In the genomic region with DNA sequence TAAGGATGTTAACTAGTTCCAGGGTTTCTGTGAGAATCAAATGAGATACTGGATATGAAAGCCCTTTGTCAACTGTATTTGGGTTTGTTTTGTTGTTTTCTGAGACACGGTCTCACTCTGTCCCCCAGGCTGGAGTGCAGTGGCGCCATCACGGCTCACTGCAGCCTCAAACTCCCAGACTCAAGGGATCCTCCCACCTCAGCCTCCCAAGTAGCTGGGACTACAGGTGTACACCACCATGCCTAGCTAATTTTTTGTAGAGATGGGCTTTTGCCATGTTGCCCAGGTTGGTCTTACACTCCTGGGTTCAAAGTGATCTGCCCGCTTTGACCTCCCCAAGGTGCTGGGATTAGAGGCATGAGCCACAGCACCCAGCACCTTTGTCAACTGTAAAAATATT, we compare ENCODE assay signal across 15 cellular contexts. TPM values are rescaled to one million over a fixed set of nuclear protein-coding genes. Genes with fewer than 3 reads are reported as not detected.
DNase-seq lines count a peak whose midpoint lies in the region; ATAC-seq and TF ChIP-seq lines count a peak whose summit lies in the region.
"Had no signal": no experiment of that assay in that cellular context is flagged by ENCODE, and none has a peak within 500 bp of the region (broad histone marks: within the 10 kb centered on the region; RNA-seq: fewer than 3 reads in every experiment).

No MANE protein-coding gene starts in this region.

- 80 to 88% methylated on average over 1 to 4 of the region's 4 CpGs for WGBS in esophagus squamous epithelium, 2 donors

- peaks cover 40 to 54% of the 10 kb centered on the region in 2 donors for H3K36me3 Mint-ChIP-seq in CD14-positive monocyte
- H3K36me3 Mint-ChIP-seq in activated CD8-positive, alpha-beta T cell treated with anti-CD3 and anti-CD28 coated beads for 36 hours (ENCODE audit: low read depth), result peaks cover 97% of the 10 kb centered on the region
- H3K36me3 Mint-ChIP-seq in naive thymus-derived CD4-positive, alpha-beta T cell, result peaks cover 9 to 83% (median 28%) of the 10 kb centered on the region in 5 donors

- peaks cover 79% of the 10 kb centered on the region for H3K4me1 Mint-ChIP-seq in CD14-positive monocyte
- H3K4me1 Mint-ChIP-seq in activated CD8-positive, alpha-beta T cell treated with anti-CD3 and anti-CD28 coated beads for 36 hours (ENCODE audit: low read depth), result peaks cover 43% of the 10 kb centered on the region
- H3K4me1 Mint-ChIP-seq in naive thymus-derived CD4-positive, alpha-beta T cell, result peaks cover 55 to 97% (median 78%) of the 10 kb centered on the region in 7 donors

- no peak for ATAC-seq in activated CD8-positive, alpha-beta T cell treated with anti-CD3 and anti-CD28 coated beads for 36 hours
- ATAC-seq in naive thymus-derived CD4-positive, alpha-beta T cell, result no peak
- ATAC-seq in GM18511 (IDR thresholded peaks at IDR 0.05; ENCODE audit: unreplicated experiment), result no peak
- no peak for ATAC-seq in HG03025 (IDR thresholded peaks at IDR 0.05; ENCODE audit: low FRiP score, unreplicated experiment)
- ATAC-seq in left cardiac atrium, result no peak
- ATAC-seq: gastroesophageal sphincter had no signal

- H3K9me3 Mint-ChIP-seq in CD14-positive monocyte, result no peaks in the 10 kb centered on the region
- no peaks in the 10 kb centered on the region for H3K9me3 Mint-ChIP-seq in activated CD8-positive, alpha-beta T cell treated with anti-CD3 and anti-CD28 coated beads for 36 hours
- H3K9me3 Mint-ChIP-seq in naive thymus-derived CD4-positive, alpha-beta T cell, result peaks cover 0 to 1% (median 0%) of the 10 kb centered on the region in 11 donors

- H3K27ac ChIP-seq in naive thymus-derived CD4-positive, alpha-beta T cell (ENCODE audit: low read depth, low read length), result peak overlapping the region; percentile 98
- peak overlapping the region in 2 of 4 donors; percentile 49 to 56 for H3K27ac ChIP-seq in esophagus squamous epithelium
- H3K27ac ChIP-seq: breast epithelium, gastroesophageal sphincter, WERI-Rb-1 had no signal

- H3K27me3 Mint-ChIP-seq in CD14-positive monocyte (ENCODE audit: low read depth in 3 of 3), result peaks cover 0 to 4% (median 0%) of the 10 kb centered on the region in 3 donors
- no peaks in the 10 kb centered on the region for H3K27me3 Mint-ChIP-seq in activated CD8-positive, alpha-beta T cell treated with anti-CD3 and anti-CD28 coated beads for 36 hours
- H3K27me3 Mint-ChIP-seq in naive thymus-derived CD4-positive, alpha-beta T cell, result no peaks in the 10 kb centered on the region

- no peaks in the 10 kb centered on the region for H3K27me3 ChIP-seq in naive thymus-derived CD4-positive, alpha-beta T cell (ENCODE audit: control insufficient read depth in 2 of 2, insufficient read depth in 2 of 2, low read length in 2 of 2)
- H3K27me3 ChIP-seq in esophagus squamous epithelium, result peaks cover 0 to under 1% (median 0%) of the 10 kb centered on the region in 4 donors
- H3K27me3 ChIP-seq: breast epithelium, gastroesophageal sphincter had no signal

- H3K4me3 Mint-ChIP-seq in CD14-positive monocyte, result no peak overlapping the region
- peak overlapping the region; percentile 81 for H3K4me3 Mint-ChIP-seq in activated CD8-positive, alpha-beta T cell treated with anti-CD3 and anti-CD28 coated beads for 36 hours
- H3K4me3 Mint-ChIP-seq in naive thymus-derived CD4-positive, alpha-beta T cell, result peak overlapping the region; percentile 80 to 100 (median 88)

- intact Hi-C loops in CD14-positive monocyte (cut with micrococcal nuclease) (no loop called here), left cardiac atrium (cut with DNase I) (no loop called here), esophagus squamous epithelium (cut with DNase I) (no loop called here)
- intact Hi-C loops in activated CD8-positive, alpha-beta T cell treated with anti-CD3 and anti-CD28 coated beads for 36 hours (cut with micrococcal nuclease), result no loop called here
- intact Hi-C loops in naive thymus-derived CD4-positive, alpha-beta T cell (cut with micrococcal nuclease), result no loop called here

- POLR2A ChIA-PET in activated CD8-positive, alpha-beta T cell treated with anti-CD3 and anti-CD28 coated beads for 36 hours (lab: Charles Lee), result interaction anchor here (1.0 to 18.6 kb wide), 6 partner anchors 12 to 289 kb away, joined by 4 to 1558 read pairs (median 6); partner anchors contain the start of genes RNF43, SUPT4H1 and TSPOAP1
- POLR2A ChIA-PET in naive thymus-derived CD4-positive, alpha-beta T cell (lab: Charles Lee), result interaction anchor here (0.6 to 19.0 kb wide), 8 partner anchors 9 to 890 kb away, joined by 3 to 792 read pairs (median 21); partner anchors contain the start of genes RNF43, SUPT4H1 and TSPOAP1

- peaks cover 23 to 32% (median 25%) of the 10 kb centered on the region in 3 experiments for H3K36me3 ChIP-seq in naive thymus-derived CD4-positive, alpha-beta T cell (ENCODE audit: control insufficient read depth in 2 of 3, insufficient read depth in 3 of 3, low read length in 3 of 3)
- peaks cover 30 to 59% (median 40%) of the 10 kb centered on the region in 3 donors for H3K36me3 ChIP-seq in esophagus squamous epithelium
- H3K36me3 ChIP-seq: breast epithelium had no signal

- no peak for TF ChIP-seq CTCF in CD14-positive monocyte (IDR thresholded peaks at IDR 0.05)
- TF ChIP-seq CTCF in GM12864 (IDR thresholded peaks at IDR 0.05; ENCODE audit: low read depth, low read length, missing control alignments), result no peak
- TF ChIP-seq CTCF in activated CD8-positive, alpha-beta T cell treated with anti-CD3 and anti-CD28 coated beads for 36 hours (IDR thresholded peaks at IDR 0.05), result no peak
- no peak for TF ChIP-seq CTCF in esophagus squamous epithelium (IDR thresholded peaks at IDR 0.05)

- no peak for TF ChIP-seq POLR2A in esophagus squamous epithelium (IDR thresholded peaks at IDR 0.05)

- peaks cover 70 to 83% of the 10 kb centered on the region in 2 donors for H3K4me1 ChIP-seq in naive thymus-derived CD4-positive, alpha-beta T cell (ENCODE audit: control insufficient read depth in 2 of 2, insufficient read depth in 2 of 2, low read length in 2 of 2)
- peaks cover 3 to 39% (median 6%) of the 10 kb centered on the region in 3 donors for H3K4me1 ChIP-seq in esophagus squamous epithelium

- H3K4me3 ChIP-seq in GM12864 (ENCODE audit: low read depth, low read length), result peak overlapping the region; percentile 53
- H3K4me3 ChIP-seq in naive thymus-derived CD4-positive, alpha-beta T cell (ENCODE audit: low read length), result peak overlapping the region; percentile 64
- no peak overlapping the region for H3K4me3 ChIP-seq in esophagus squamous epithelium
- H3K4me3 ChIP-seq: breast epithelium, gastroesophageal sphincter had no signal

- no peak for DNase-seq in CD14-positive monocyte (ENCODE audit: low spot score)
- DNase-seq in GM12864 (ENCODE audit: low read depth), result no peak
- no peak for DNase-seq in activated CD8-positive, alpha-beta T cell treated with anti-CD3 and anti-CD28 coated beads for 36 hours
- no peak for DNase-seq in naive thymus-derived CD4-positive, alpha-beta T cell
- DNase-seq in left cardiac atrium, result no peak
- no peak for DNase-seq in esophagus squamous epithelium (lab: John Stamatoyannopoulos, UW)
- DNase-seq: NCI-H2107; NK-92 treated with Interleukin-12 subunit alpha and Interleukin-12 subunit beta, amount 100 ng/mL, for 24 hours; WERI-Rb-1 had no signal

- peak overlapping the region; percentile 83 to 98 (median 94) for H3K27ac Mint-ChIP-seq in CD14-positive monocyte
- H3K27ac Mint-ChIP-seq in activated CD8-positive, alpha-beta T cell treated with anti-CD3 and anti-CD28 coated beads for 36 hours, result peak overlapping the region; percentile 96
- H3K27ac Mint-ChIP-seq in naive thymus-derived CD4-positive, alpha-beta T cell, result peak overlapping the region; percentile 91 to 100 (median 95)

- no peaks in the 10 kb centered on the region for H3K9me3 ChIP-seq in naive thymus-derived CD4-positive, alpha-beta T cell (ENCODE audit: control insufficient read depth in 2 of 3, low read length in 3 of 3)
- no peaks in the 10 kb centered on the region for H3K9me3 ChIP-seq in esophagus squamous epithelium
- H3K9me3 ChIP-seq: breast epithelium, gastroesophageal sphincter had no signal

- CTCF ChIA-PET in activated CD8-positive, alpha-beta T cell treated with anti-CD3 and anti-CD28 coated beads for 36 hours (lab: Charles Lee), result interaction anchor here (1.1 to 7.9 kb wide), 6 partner anchors 9 to 75 kb away, joined by 3 to 161 read pairs (median 30); partner anchors contain the start of genes RNF43, SUPT4H1 and TSPOAP1
- CTCF ChIA-PET in naive thymus-derived CD4-positive, alpha-beta T cell (lab: Charles Lee), result interaction anchor here (2.1 to 9.9 kb wide), 3 partner anchors 11 to 24 kb away, joined by 10 to 257 read pairs (median 59); no protein-coding TSS in a partner anchor

RNA-seq across cellular contexts. Expression of gene SUPT4H1, which starts 8.9 kb away (rescaled TPM):
- polyA plus RNA-seq in CD14-positive monocyte, result 100 to 1,000 TPM; 241 to 251 TPM
- 100 to 1,000 TPM; 104 to 110 TPM for total RNA-seq in activated CD8-positive, alpha-beta T cell treated with anti-CD3 and anti-CD28 coated beads for 36 hours
- total RNA-seq in naive thymus-derived CD4-positive, alpha-beta T cell, result 10 to 100 TPM; 36.0 to 75.6 (median 62.3) TPM
- 10 to 100 TPM; 69.4 to 91.7 TPM for polyA plus RNA-seq in naive thymus-derived CD4-positive, alpha-beta T cell
- 10 to 100 TPM; 49.4 to 60.6 TPM for total RNA-seq in left cardiac atrium
- 10 to 100 TPM; 29.9 to 54.9 (median 37.0) TPM for total RNA-seq in esophagus squamous epithelium

RNA-seq across cellular contexts. Expression of gene TSPOAP1, which starts 14.5 kb away (rescaled TPM):
- under 1 TPM; 0.10 to 0.18 TPM for polyA plus RNA-seq in CD14-positive monocyte
- total RNA-seq in activated CD8-positive, alpha-beta T cell treated with anti-CD3 and anti-CD28 coated beads for 36 hours, result 10 to 100 TPM; 21.1 to 24.1 TPM
- 10 to 100 TPM; 11.2 to 62.5 (median 20.5) TPM for total RNA-seq in naive thymus-derived CD4-positive, alpha-beta T cell
- 1 to 10 TPM in 1 of 2 donors, under 1 TPM in 1; 0.20 to 1.5 TPM for polyA plus RNA-seq in naive thymus-derived CD4-positive, alpha-beta T cell
- total RNA-seq in left cardiac atrium (1 to 10 TPM; 8.8 to 9.0 TPM), esophagus squamous epithelium (10 to 100 TPM in 1 of 4 donors, 1 to 10 TPM in 3; 2.9 to 16.0 (median 3.3) TPM)
- total RNA-seq: pulmonary artery endothelial cell, SK-MEL-5 had no signal

Comparison
In these comparisons a context has a peak if more than half of its experiments do, and no peak if none do; other contexts are left out.
1. H3K4me3 Mint-ChIP-seq: peak in activated CD8-positive, alpha-beta T cell treated with anti-CD3 and anti-CD28 coated beads for 36 hours (single experiment) and naive thymus-derived CD4-positive, alpha-beta T cell (10 of 10); none in CD14-positive monocyte (0 of 2).
2. H3K4me3 ChIP-seq: peak in GM12864 (single experiment) and naive thymus-derived CD4-positive, alpha-beta T cell (single experiment); none in esophagus squamous epithelium (0 of 4).
3. Peak in every context shown above with its lines, with median percentiles within 50 percentile points of each other: H3K27ac Mint-ChIP-seq.